ENCODE assay signal across 8 cellular contexts in genomic region chr13:48412100-48412556, GRCh38. TPM values are rescaled to one million over a fixed set of nuclear protein-coding genes. Genes with fewer than 3 reads are reported as not detected.
DNase-seq lines count a peak whose midpoint lies in the region; ATAC-seq, FAIRE-seq and TF ChIP-seq lines count a peak whose summit lies in the region.

No MANE protein-coding gene starts in this region.

- peak overlapping the region; percentile 62 for H3K27ac ChIP-seq in ACC112 (ENCODE audit: low read depth, low read length)
- no peak overlapping the region for H3K27ac ChIP-seq in H1 (ENCODE audit: low read depth, low read length)
- peak overlapping the region; percentile 59 for H3K27ac ChIP-seq in muscle layer of colon (ENCODE audit: low read depth, low read length)

- TF ChIP-seq RAD21 in H1 (IDR thresholded peaks at IDR 0.05 in 1 of 2, conservative IDR thresholded peaks at IDR 0.05 in 1 of 2; ENCODE audit: low read depth in 2 of 2, low read length in 2 of 2), result no peak

- H3K23ac ChIP-seq in H1 (ENCODE audit: insufficient read length), result no peak overlapping the region

- no peak overlapping the region for H4K5ac ChIP-seq in H1 (ENCODE audit: insufficient read length, low read depth, low read length)

- TF ChIP-seq POLR2A in NB4 (IDR thresholded peaks at IDR 0.05; ENCODE audit: extremely low read depth, insufficient read length), result no peak
- no peak for TF ChIP-seq POLR2A in H1 (IDR thresholded peaks at IDR 0.05; ENCODE audit: control extremely low read depth in 1 of 2, low read depth in 2 of 2, low read length in 2 of 2)

- CTCF ChIA-PET in H1 (lab: Charles Lee; ENCODE audit: partially characterized antibody), result no interaction called here

- H2BK20ac ChIP-seq in H1 (ENCODE audit: low read length), result no peak overlapping the region

- H2BK12ac ChIP-seq in H1 (ENCODE audit: low read depth, low read length), result no peak overlapping the region

- no peak for TF ChIP-seq CTCF in NB4 (IDR thresholded peaks at IDR 0.05; ENCODE audit: low read depth, low read length)
- TF ChIP-seq CTCF in H1 (IDR thresholded peaks at IDR 0.05; ENCODE audit: control extremely low read depth in 1 of 3, insufficient read depth in 1 of 3, low read depth in 1 of 3, low read length in 3 of 3), result no peak

- POLR2A ChIA-PET in H1 (lab: Charles Lee; ENCODE audit: partially characterized antibody), result no interaction called here

- H3K56ac ChIP-seq in H1 (replicated peaks; ENCODE audit: insufficient read length, low read depth, low read length), result no peak overlapping the region

- TF ChIP-seq EP300 in H1 (IDR thresholded peaks at IDR 0.05; ENCODE audit: borderline replicate concordance in 1 of 2, low read depth in 2 of 2, low read length in 2 of 2), result no peak

- no peak overlapping the region for H4K8ac ChIP-seq in H1 (ENCODE audit: extremely low read depth, insufficient read depth, low read length)

- peak overlapping the region; percentile 83 for H3K4me3 ChIP-seq in ACC112 (ENCODE audit: low read depth, low read length)
- peak overlapping the region; percentile 45 for H3K4me3 ChIP-seq in NB4 (ENCODE audit: low read depth, low read length)
- H3K4me3 ChIP-seq in H1 (ENCODE audit: extremely low read depth in 1 of 4, insufficient read depth in 2 of 4, low read depth in 3 of 4, low read length in 4 of 4), result peak overlapping the region; percentile 3 to 44 (median 5); a peak in 5 of 8 replicates
- peak overlapping the region; percentile 55 to 57 for H3K4me3 ChIP-seq in muscle layer of colon (ENCODE audit: low read depth in 1 of 2, low read length in 2 of 2)

- no peak overlapping the region for H2BK5ac ChIP-seq in H1 (ENCODE audit: low read depth, low read length)

- H3K9ac ChIP-seq in H1 (replicated peaks in 1 of 4; ENCODE audit: extremely low read depth in 1 of 4, low read depth in 3 of 4, low read length in 3 of 4), result no peak overlapping the region
- peak overlapping the region; percentile 66 for H3K9ac ChIP-seq in muscle layer of colon (ENCODE audit: low read length)

- H4K91ac ChIP-seq in H1 (replicated peaks; ENCODE audit: insufficient read length, low read length), result no peak overlapping the region

- peak; percentile 45 for FAIRE-seq in H1 (lab: Jason Lieb, UNC)

- H3K4me2 ChIP-seq in H1 (ENCODE audit: insufficient read depth in 1 of 2, low read depth in 2 of 2, low read length in 2 of 2), result peak overlapping the region; percentile 37 to 59

- H2BK120ac ChIP-seq in H1 (replicated peaks; ENCODE audit: low read depth, low read length), result no peak overlapping the region

- H3K79me2 ChIP-seq in ACC112 (ENCODE audit: control insufficient read depth, insufficient read depth, low read length, unreplicated experiment) (peaks cover 28% of the 10 kb centered on the region), H1 (ENCODE audit: control insufficient read depth in 1 of 2, insufficient read depth in 2 of 2, low read length in 2 of 2) (no peaks in the 10 kb centered on the region)

- H3K4me1 ChIP-seq in ACC112 (ENCODE audit: control insufficient read depth, insufficient read depth, low read length, unreplicated experiment) (peaks cover 12% of the 10 kb centered on the region), H1 (replicated peaks in 1 of 4; ENCODE audit: control insufficient read depth in 3 of 4, insufficient read depth in 4 of 4, low read length in 3 of 4) (peaks cover 3 to 4% (median 3%) of the 10 kb centered on the region in 4 experiments; a peak in 4 of 7 replicates), muscle layer of colon (ENCODE audit: insufficient read depth, low read length) (no peaks in the 10 kb centered on the region)

- no peak overlapping the region for H2BK15ac ChIP-seq in H1 (ENCODE audit: low read length)

- no peak overlapping the region for H3K18ac ChIP-seq in H1 (ENCODE audit: extremely low read depth, low read length)

- no peaks in the 10 kb centered on the region for H4K20me1 ChIP-seq in H1 (replicated peaks in 1 of 2; ENCODE audit: control insufficient read depth in 1 of 2, insufficient read depth in 2 of 2, low read length in 2 of 2)

- 62% methylated on average over 7 of the region's 7 CpGs; no CpG with 5 or more reads in 1 of the 2 experiments for WGBS in H1 (ENCODE audit: extremely low coverage in 1 of 2, insufficient coverage in 1 of 2, insufficient read length in 1 of 2, insufficient replicate concordance in 2 of 2, low coverage in 1 of 2, low lambda C conversion rate in 2 of 2, missing lambda C conversion rate in 1 of 2), 2 experiments

- H3K27me3 ChIP-seq in ACC112 (ENCODE audit: insufficient read depth, low read length) (no peaks in the 10 kb centered on the region), H1 (replicated peaks in 1 of 4; ENCODE audit: control insufficient read depth in 3 of 4, extremely low read depth in 1 of 4, insufficient read depth in 3 of 4, low read length in 3 of 4) (no peaks in the 10 kb centered on the region), muscle layer of colon (ENCODE audit: control insufficient read depth in 1 of 2, insufficient read depth in 2 of 2, low read length in 2 of 2) (no peaks in the 10 kb centered on the region)

- H3K23me2 ChIP-seq in H1 (ENCODE audit: low read depth, low read length), result no peaks in the 10 kb centered on the region

- H3K36me3 ChIP-seq in ACC112 (ENCODE audit: insufficient read depth, low read length) (peaks cover 9% of the 10 kb centered on the region), H1 (ENCODE audit: control insufficient read depth in 2 of 4, insufficient read depth in 4 of 4, low read length in 3 of 4) (no peaks in the 10 kb centered on the region), muscle layer of colon (ENCODE audit: insufficient read depth, low read length) (no peaks in the 10 kb centered on the region)

- no peak overlapping the region for H3K14ac ChIP-seq in H1 (ENCODE audit: insufficient read length)

- no peak for ATAC-seq in GM18511 (IDR thresholded peaks at IDR 0.05; ENCODE audit: unreplicated experiment)

- no peak overlapping the region for H2AK5ac ChIP-seq in H1 (ENCODE audit: low read depth, low read length)

- no peak overlapping the region for H3K4ac ChIP-seq in H1 (replicated peaks; ENCODE audit: insufficient read length, low read depth, low read length)

- H3K79me1 ChIP-seq in H1 (ENCODE audit: low read depth, low read length), result no peaks in the 10 kb centered on the region

- no peak overlapping the region for H2AFZ ChIP-seq in ACC112 (ENCODE audit: low read length, unreplicated experiment)
- no peak overlapping the region for H2AFZ ChIP-seq in H1 (ENCODE audit: low read length)

- no peaks in the 10 kb centered on the region; a peak in 1 of 4 replicates for H3K9me3 ChIP-seq in H1 (ENCODE audit: insufficient read depth in 2 of 2, low read depth in 1 of 2, low read length in 1 of 2)
- no peaks in the 10 kb centered on the region for H3K9me3 ChIP-seq in muscle layer of colon (ENCODE audit: low read length)

- DNase-seq in NB4 (ENCODE audit: low read depth) (peak; percentile 18), H1 (ENCODE audit: low read depth in 1 of 2, low spot score in 2 of 2) (no peak), SHP77 (lab: John Stamatoyannopoulos, UW) (no peak)
- DNase-seq in activated CD4-positive, CD25-positive, alpha-beta regulatory T cell (lab: John Stamatoyannopoulos, UW), result no peak
- no peak for DNase-seq in stimulated activated CD4-positive, alpha-beta T cell treated with anti-CD3 and anti-CD28 coated beads, Interleukin-4, amount 100 ng/mL, for 1 hour

TF ChIP-seq in H1, 55 proteins besides CTCF, POLR2A, EP300 and RAD21 (continues in another document):
- TF ChIP-seq SUZ12 (IDR thresholded peaks at IDR 0.05; ENCODE audit: low read length), result no peak
- no peak for TF ChIP-seq CBX8 (IDR thresholded peaks at IDR 0.05; ENCODE audit: borderline replicate concordance, low read depth, low read length)
- TF ChIP-seq BRCA1 (IDR thresholded peaks at IDR 0.05; ENCODE audit: low read depth, low read length), result no peak
- no peak for TF ChIP-seq E2F6 (IDR thresholded peaks at IDR 0.05)
- no peak for TF ChIP-seq CREB1 (IDR thresholded peaks at IDR 0.05)
- TF ChIP-seq SIRT6 (IDR thresholded peaks at IDR 0.05; ENCODE audit: low read length), result no peak
- TF ChIP-seq CHD1 (IDR thresholded peaks at IDR 0.05; ENCODE audit: low read depth, low read length), result no peak
- TF ChIP-seq HDAC6 (IDR thresholded peaks at IDR 0.05; ENCODE audit: low read depth, low read length), result no peak
- TF ChIP-seq SRF (IDR thresholded peaks at IDR 0.05; ENCODE audit: low read depth, low read length), result no peak
- TF ChIP-seq NANOG (IDR thresholded peaks at IDR 0.05; ENCODE audit: insufficient read depth, low read depth, low read length, poor library complexity, severe bottlenecking), result no peak
- TF ChIP-seq CEBPB (IDR thresholded peaks at IDR 0.05; ENCODE audit: low read depth, low read length), result no peak
- TF ChIP-seq TAF7 (optimal IDR thresholded peaks at IDR 0.05; ENCODE audit: borderline replicate concordance, low read depth, low read length), result no peak

RNA-seq across cellular contexts. Expression of gene LPAR6, which starts 0.8 kb away (rescaled TPM):
- total RNA-seq in H1 (2021; fragmentation: NEBNext Ultra II Directional; extraction: Animal tissue kit (Norgen Biotek cat#: 25700)), result 0.84 and 0.97 TPM in 2 replicates
- polyA plus RNA-seq in H1 (2011; rRNA removed), result 0.24 and 0.50 TPM in 2 replicates
- 0.65 TPM for polyA plus RNA-seq in H1 (2011; cell fraction: cytosol; rRNA removed)
- 0.19 TPM for polyA plus RNA-seq in H1 (2011; cell fraction: nucleus; rRNA removed)
- polyA plus RNA-seq in H1 (2012, experiment 1 of 2), result 0.16 to 0.62 TPM (median 0.34 TPM) in 4 replicates
- polyA plus RNA-seq in H1 (2012, experiment 2 of 2), result 0.51 TPM
- 5.8 TPM for polyA plus RNA-seq in H1 (2013, experiment 1 of 2)
- polyA plus RNA-seq in H1 (2013, experiment 2 of 2), result 6.6 TPM
- 0.41 TPM in 1 of 2 replicates, not detected in the other for polyA minus RNA-seq in H1 (2011; rRNA and poly(A)+ RNA removed)
- polyA minus RNA-seq in H1 (2011; cell fraction: cytosol; rRNA and poly(A)+ RNA removed), result not detected
- not detected for polyA minus RNA-seq in H1 (2011; cell fraction: nucleus; rRNA and poly(A)+ RNA removed)

Comparison
In these comparisons a context has a peak if more than half of its experiments do, and no peak if none do; other contexts are left out.
1. H3K4me3 ChIP-seq: peak in every context shown above with its lines; median percentile 83 in ACC112; 56 in muscle layer of colon; 45 in NB4; 5 in H1.